15 cellular contexts compared by ENCODE assay signal in genomic region chr16:28992496-28992895, GRCh38.
"Had no signal": no experiment of that assay in that cellular context is flagged by ENCODE, and none has a peak within 500 bp of the region (broad histone marks: within the 10 kb centered on the region; RNA-seq: fewer than 3 reads in every experiment).

No MANE protein-coding gene starts in this region.

- H3K36me3 ChIP-seq: adrenal gland, breast epithelium, WERI-Rb-1 had no signal

- DNase-seq: activated CD4-positive, alpha-beta T cell treated with anti-CD3 and anti-CD28 coated beads for 36 hours; adrenal gland; kidney; stimulated activated CD4-positive, alpha-beta T cell treated with anti-CD3 and anti-CD28 coated beads, Interleukin-12 subunit alpha, Interleukin-12 subunit beta, amount 100 ng/mL, for 4 hours; stimulated activated CD4-positive, alpha-beta T cell treated with anti-CD3 and anti-CD28 coated beads, Interleukin-1b, Interleukin-23, amount 100 ng/mL, for 48 hours; stimulated activated CD8-positive, alpha-beta memory T cell treated with anti-CD3 and anti-CD28 coated beads, Interleukin-4, amount 100 ng/mL, for 48 hours; stimulated activated naive CD4-positive, alpha-beta T cell treated with Interleukin-2 at 50 U/mL for 16 hours; T-helper 17 cell; tibial artery; WERI-Rb-1 had no signal

- ATAC-seq: activated CD4-positive, alpha-beta T cell treated with anti-CD3 and anti-CD28 coated beads for 36 hours; T-helper 17 cell had no signal

- H3K4me1 ChIP-seq: adrenal gland, breast epithelium, tibial artery had no signal

- H3K27me3 ChIP-seq: adrenal gland had no signal

- H3K4me3 Mint-ChIP-seq: activated CD4-positive, alpha-beta T cell treated with anti-CD3 and anti-CD28 coated beads for 36 hours; activated T-helper 1 cell treated with anti-CD3 and anti-CD28 coated beads, Interleukin-12 subunit alpha, Interleukin-12 subunit beta, Interleukin-2, Interleukin-4 antibody, amounts not matched to agents 30 ng/mL and 10 ng/mL and 1 ng/mL, durations not matched to agents 14 hours and 24 hours and 36 hours; T-helper 17 cell had no signal

- H3K27ac ChIP-seq: adrenal gland, breast epithelium, coronary artery, tibial artery had no signal

- H3K27ac Mint-ChIP-seq: activated T-helper 1 cell treated with anti-CD3 and anti-CD28 coated beads, Interleukin-12 subunit alpha, Interleukin-12 subunit beta, Interleukin-2, Interleukin-4 antibody, amounts not matched to agents 30 ng/mL and 10 ng/mL and 1 ng/mL, durations not matched to agents 14 hours and 24 hours and 36 hours; T-helper 17 cell had no signal

- H3K4me3 ChIP-seq: adrenal gland, breast epithelium, coronary artery, lung, tibial artery had no signal

- H3K9me3 ChIP-seq: adrenal gland, breast epithelium, tibial artery had no signal

- H3K27me3 Mint-ChIP-seq: activated CD4-positive, alpha-beta T cell treated with anti-CD3 and anti-CD28 coated beads for 36 hours; progenitor cell of endocrine pancreas; T-helper 17 cell had no signal

- H3K9me3 Mint-ChIP-seq: activated T-helper 1 cell treated with anti-CD3 and anti-CD28 coated beads, Interleukin-12 subunit alpha, Interleukin-12 subunit beta, Interleukin-2, Interleukin-4 antibody, amounts not matched to agents 30 ng/mL and 10 ng/mL and 1 ng/mL, durations not matched to agents 14 hours and 24 hours and 36 hours had no signal
